Comparison of ENCODE assay signal across 2 cellular contexts in the genomic region with DNA sequence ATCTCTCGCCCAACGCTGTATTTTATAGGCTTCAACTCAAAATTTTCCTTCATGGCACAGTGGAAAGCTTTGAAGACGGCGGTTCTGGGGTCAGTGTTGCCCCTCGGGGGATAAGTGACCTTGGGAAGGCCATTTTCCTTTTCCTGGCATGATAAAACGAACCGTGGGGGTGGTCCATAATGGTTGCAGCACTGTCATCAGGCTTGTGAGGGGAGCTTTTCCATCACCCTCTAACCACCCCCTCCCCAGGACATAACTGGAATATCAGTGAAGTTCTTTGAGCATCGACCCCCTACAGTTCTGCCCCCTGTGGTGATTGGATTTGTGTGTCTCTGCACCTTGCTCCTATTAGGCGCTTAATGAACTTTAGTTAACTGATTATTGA.
TF ChIP-seq lines count a peak whose summit lies in the region.

No MANE protein-coding gene starts in this region.

TF ChIP-seq in GM23338, 12 proteins besides CTCF, POLR2A, EP300 and RAD21 (continued from another document):
- TF ChIP-seq JUNB (IDR thresholded peaks at IDR 0.05; ENCODE audit: unreplicated experiment) = no peak
- no peak for TF ChIP-seq STAT1 (IDR thresholded peaks at IDR 0.05; ENCODE audit: unreplicated experiment)
- TF ChIP-seq ETS1 (IDR thresholded peaks at IDR 0.05) = no peak
TF ChIP-seq in GM23338: peak in this region for 0.

TF ChIP-seq in HepG2, 621 proteins besides CTCF, POLR2A, EP300 and RAD21:
- TF ChIP-seq ATF2 (CRISPR knock-in tag; IDR thresholded peaks at IDR 0.05) (no peak), ZNF160 (CRISPR knock-in tag; IDR thresholded peaks at IDR 0.05) (no peak), ZNF788 (CRISPR knock-in tag; IDR thresholded peaks at IDR 0.05; ENCODE audit: borderline replicate concordance) (peak; percentile 43; the same call in 1 of the 2 replicates), ZNF10 (CRISPR knock-in tag; IDR thresholded peaks at IDR 0.05; ENCODE audit: borderline replicate concordance, low read depth) (no peak), ELF4 (CRISPR knock-in tag; IDR thresholded peaks at IDR 0.05; ENCODE audit: borderline replicate concordance) (0 out of 2 replicates have a peak, but pooled peaks have one; percentile 34), SP2 (CRISPR knock-in tag; IDR thresholded peaks at IDR 0.05) (no peak), ZNF451 (CRISPR knock-in tag; IDR thresholded peaks at IDR 0.05) (0 out of 2 replicates have a peak, but pooled peaks have one; percentile 11), WIZ (CRISPR knock-in tag; IDR thresholded peaks at IDR 0.05) (no peak), SP1 (IDR thresholded peaks at IDR 0.05) (no peak), SP1 (CRISPR knock-in tag; IDR thresholded peaks at IDR 0.05) (no peak), ZBTB7A (CRISPR knock-in tag; IDR thresholded peaks at IDR 0.05) (peak; percentile 11; the same call in 1 of the 2 replicates), ZNF770 (CRISPR knock-in tag; IDR thresholded peaks at IDR 0.05) (no peak), ZNF33B (CRISPR knock-in tag; IDR thresholded peaks at IDR 0.05) (no peak), ARNT2 (CRISPR knock-in tag; IDR thresholded peaks at IDR 0.05; ENCODE audit: low read depth) (peak; percentile 30; the same call in 1 of the 2 replicates), ZFX (CRISPR knock-in tag; IDR thresholded peaks at IDR 0.05; ENCODE audit: low read depth) (no peak), SP4 (CRISPR knock-in tag; IDR thresholded peaks at IDR 0.05) (0 out of 2 replicates have a peak, but pooled peaks have one; percentile 46), ZFP36L1 (CRISPR knock-in tag; IDR thresholded peaks at IDR 0.05) (0 out of 2 replicates have a peak, but pooled peaks have one; percentile 32), BCLAF1 (IDR thresholded peaks at IDR 0.05) (no peak)
- TF ChIP-seq, protein P1, sequence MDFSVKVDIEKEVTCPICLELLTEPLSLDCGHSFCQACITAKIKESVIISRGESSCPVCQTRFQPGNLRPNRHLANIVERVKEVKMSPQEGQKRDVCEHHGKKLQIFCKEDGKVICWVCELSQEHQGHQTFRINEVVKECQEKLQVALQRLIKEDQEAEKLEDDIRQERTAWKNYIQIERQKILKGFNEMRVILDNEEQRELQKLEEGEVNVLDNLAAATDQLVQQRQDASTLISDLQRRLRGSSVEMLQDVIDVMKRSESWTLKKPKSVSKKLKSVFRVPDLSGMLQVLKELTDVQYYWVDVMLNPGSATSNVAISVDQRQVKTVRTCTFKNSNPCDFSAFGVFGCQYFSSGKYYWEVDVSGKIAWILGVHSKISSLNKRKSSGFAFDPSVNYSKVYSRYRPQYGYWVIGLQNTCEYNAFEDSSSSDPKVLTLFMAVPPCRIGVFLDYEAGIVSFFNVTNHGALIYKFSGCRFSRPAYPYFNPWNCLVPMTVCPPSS (IDR thresholded peaks at IDR 0.05) = no peak
